8 cellular contexts compared by ENCODE assay signal in the genomic region with DNA sequence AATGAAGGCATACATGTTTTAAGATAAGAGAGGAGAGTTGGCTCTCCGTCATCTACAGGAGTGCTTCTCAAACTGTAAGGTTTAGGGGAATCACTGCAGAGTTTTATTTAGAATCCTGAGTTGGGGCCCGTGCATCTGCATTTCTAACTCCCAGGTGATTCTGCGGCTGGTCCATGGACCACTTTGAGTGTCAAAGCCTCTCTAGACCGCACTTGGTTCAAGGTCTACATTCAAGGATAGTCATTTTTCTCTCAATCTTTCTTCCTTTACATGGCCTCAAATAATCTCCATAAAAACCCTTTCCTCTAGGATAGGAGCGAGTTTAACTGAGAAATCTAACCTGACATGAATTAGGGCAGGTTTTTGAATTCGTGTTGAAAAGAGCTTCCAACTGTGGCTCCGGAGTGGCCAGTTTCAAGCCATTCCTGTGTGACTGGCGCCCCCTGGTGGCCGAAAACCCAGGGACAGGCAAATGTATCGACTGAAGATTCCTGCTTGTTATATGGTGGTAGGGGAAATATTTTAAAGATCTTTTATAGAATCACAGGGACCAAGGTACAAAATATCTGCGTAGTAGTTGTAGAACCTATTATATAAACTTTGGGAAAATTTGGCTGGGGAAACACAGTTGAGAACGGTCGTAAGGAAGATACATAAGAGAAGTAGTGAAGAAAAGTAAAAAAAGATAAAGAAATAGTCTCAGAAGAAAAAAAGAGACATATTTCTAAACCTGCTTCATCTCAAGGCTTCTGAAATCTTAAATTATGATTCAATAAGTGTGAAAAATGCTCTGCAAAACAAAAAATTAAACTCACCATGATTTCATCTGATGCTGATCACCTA. TPM values are rescaled to one million over a fixed set of nuclear protein-coding genes. Genes with fewer than 3 reads are reported as not detected.
A peak's percentile ranks its signal among the peaks of the same experiment; 100 is the strongest.
DNase-seq lines count a peak whose midpoint lies in the region; ATAC-seq, FAIRE-seq and TF ChIP-seq lines count a peak whose summit lies in the region.

No MANE protein-coding gene starts in this region.

- RAD21 ChIA-PET in HCT116 (lab: Charles Lee; ENCODE audit: low non-redundant PET in 1 of 2, low total read pairs in 2 of 2, uncharacterized antibody in 2 of 2, unreplicated experiment in 2 of 2): interaction anchor here (0.6 to 0.7 kb wide), 2 partner anchors 72 to 195 kb away, joined by 3 to 4 read pairs; no protein-coding TSS in a partner anchor

- no peak overlapping the region for H3K27ac ChIP-seq in HCT116 (ENCODE audit: low read depth, low read length)

- CTCF ChIA-PET in HCT116 (lab: Charles Lee): interaction anchor here (0.9 to 2.8 kb wide), 8 partner anchors 9 to 304 kb away, joined by 3 to 25 read pairs (median 5); no protein-coding TSS in a partner anchor

- TF ChIP-seq RAD21 in HCT116 (IDR thresholded peaks at IDR 0.05; ENCODE audit: low read depth): peak; percentile 88

- no peaks in the 10 kb centered on the region for H3K79me2 ChIP-seq in HCT116 (ENCODE audit: insufficient read depth, low read length)

- H3K9me3 ChIP-seq in HCT116 (ENCODE audit: control insufficient read depth in 1 of 2, insufficient read depth in 1 of 2, low read depth in 1 of 2, low read length in 2 of 2): no peaks in the 10 kb centered on the region

- intact Hi-C loops in HCT116 (cut with micrococcal nuclease) (loop anchor here (1.0 to 5.0 kb wide), 3 partner anchors 230 to 1161 kb away; no protein-coding TSS in a partner anchor), head of caudate nucleus (cut with DNase I) (loop anchor here (5.0 kb wide), 1 partner anchor 231 kb away; no protein-coding TSS in a partner anchor), posterior cingulate gyrus (cut with DNase I) (loop anchor here (1.0 to 5.0 kb wide), 3 partner anchors 51 to 230 kb away; a partner anchor contains a TSS)

- BruUV-seq in HCT116 (replicated peaks; lab: Mats Ljungman, UMichigan): no TSS peak

- H4K20me1 ChIP-seq in HCT116 (ENCODE audit: insufficient read depth): no peaks in the 10 kb centered on the region

- no peaks in the 10 kb centered on the region for H3K9me2 ChIP-seq in HCT116 (ENCODE audit: insufficient read depth)

- peak overlapping the region; percentile 29 for H2AFZ ChIP-seq in HCT116 (ENCODE audit: low read depth, low read length, poor library complexity, severe bottlenecking)

- no peak overlapping the region for H3K9ac ChIP-seq in HCT116 (ENCODE audit: low read length)

- peak; percentile 45 for DNase-seq in GDM1 (lab: John Stamatoyannopoulos, UW)
- peak; percentile 60 for DNase-seq in HCT116 (ENCODE audit: low read depth, low spot score)
- DNase-seq in NAMALWA (ENCODE audit: low spot score): peak; percentile 86
- DNase-seq in SKM-1 treated with dmso at 0.1 percent for 144 hours (lab: John Stamatoyannopoulos, UW; ENCODE audit: unreplicated experiment): peak; percentile 41
- DNase-seq in activated naive CD4-positive, alpha-beta T cell treated with anti-CD3 and anti-CD28 coated beads, Interleukin-2, amount 50 U/mL, for 16 hours: peak; percentile 90
- peak; percentile 81 to 100 (median 96) for DNase-seq in head of caudate nucleus
- DNase-seq in posterior cingulate gyrus: peak; percentile 81 to 99 (median 97)
- peak; percentile 76 for DNase-seq in urothelium cell line (ENCODE audit: low spot score)

- POLR2A ChIA-PET in HCT116 (lab: Charles Lee): no interaction called here

- H3K4me1 ChIP-seq in HCT116 (ENCODE audit: control insufficient read depth in 1 of 2, insufficient read depth in 2 of 2, low read length in 2 of 2): no peaks in the 10 kb centered on the region

- no peaks in the 10 kb centered on the region for H3K27me3 ChIP-seq in HCT116 (ENCODE audit: insufficient read depth, low read length)

- TF ChIP-seq POLR2A in HCT116 (IDR thresholded peaks at IDR 0.05; ENCODE audit: borderline replicate concordance, extremely low read depth, insufficient read depth, insufficient read length): no peak

- ATAC-seq in HCT116: peak; percentile 97

- no peaks in the 10 kb centered on the region for H3K36me3 ChIP-seq in HCT116 (ENCODE audit: control insufficient read depth in 1 of 2, insufficient read depth in 2 of 2, low read length in 2 of 2)

- 0 out of 2 replicates have a peak overlapping the region, but pooled peaks have one; percentile 4 for H3K4me2 ChIP-seq in HCT116 (ENCODE audit: low read length)

- no peak overlapping the region for H3K4me3 ChIP-seq in HCT116 (replicated peaks in 1 of 2; ENCODE audit: low read depth in 1 of 2, low read length in 2 of 2)

- peak; percentile 65 to 98 (median 90); a peak in 5 of 6 replicates for TF ChIP-seq CTCF in HCT116 (IDR thresholded peaks at IDR 0.05 in 2 of 3, conservative IDR thresholded peaks at IDR 0.05 in 1 of 3; ENCODE audit: borderline replicate concordance in 1 of 3, insufficient read depth in 1 of 3, low read depth in 2 of 3, low read length in 2 of 3)

- no peak for FAIRE-seq in urothelium cell line (lab: Jason Lieb, UNC)

TF ChIP-seq in HCT116, 20 proteins besides CTCF, POLR2A, EP300 and RAD21:
- TF ChIP-seq YY1 (IDR thresholded peaks at IDR 0.05; ENCODE audit: extremely low read depth, insufficient replicate concordance, low read depth, low read length): peak; percentile 25
- no peak for TF ChIP-seq FOSL1 (IDR thresholded peaks at IDR 0.05; ENCODE audit: low read depth)
- TF ChIP-seq EGR1 (IDR thresholded peaks at IDR 0.05; ENCODE audit: low read depth): no peak

RNA-seq across cellular contexts. Expression of a gene that starts 11.9 kb away (rescaled TPM):
- not detected for total RNA-seq in HCT116 (2021; ENCODE audit: unreplicated experiment)
- polyA plus RNA-seq in HCT116 (2012): not detected in 2 replicates

RNA-seq across cellular contexts. Expression of a gene that starts 51.0 kb away (rescaled TPM):
- total RNA-seq in HCT116 (2021; ENCODE audit: unreplicated experiment): 39.1 TPM
- 14.5 and 18.5 TPM in 2 replicates for polyA plus RNA-seq in HCT116 (2012)

Comparison
In these comparisons a context has a peak if more than half of its experiments do, and no peak if none do; other contexts are left out.
1. DNase-seq: peak in every context shown above with its lines; median percentile 97 in posterior cingulate gyrus; 96 in head of caudate nucleus; 90 in activated naive CD4-positive, alpha-beta T cell treated with anti-CD3 and anti-CD28 coated beads, Interleukin-2, amount 50 U/mL, for 16 hours; 86 in NAMALWA; 76 in urothelium cell line; 60 in HCT116; 45 in GDM1; 41 in SKM-1 treated with dmso at 0.1 percent for 144 hours.